ENCODE assay signal across 7 cellular contexts in the genomic region with DNA sequence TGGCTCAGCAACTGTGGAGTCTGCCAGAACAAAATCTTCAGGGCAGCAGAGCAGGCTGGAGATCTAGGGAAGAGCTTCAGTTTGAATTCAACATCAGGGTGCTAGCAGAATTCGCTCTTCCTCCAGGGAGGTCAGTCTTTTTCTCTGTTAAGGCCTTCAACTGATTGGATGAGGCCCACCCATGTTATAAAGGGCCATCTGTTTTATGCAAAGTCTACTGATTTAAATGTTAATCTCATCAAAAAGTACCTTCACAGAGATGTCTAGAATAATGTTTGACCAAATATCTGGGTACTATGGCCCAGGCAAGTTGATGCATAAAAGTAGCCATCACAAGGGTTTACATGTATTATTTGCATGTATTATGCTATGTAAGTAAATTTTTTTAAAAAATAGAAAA.
"Had no signal": no experiment of that assay in that cellular context is flagged by ENCODE, and none has a peak within 500 bp of the region (broad histone marks: within the 10 kb centered on the region; RNA-seq: fewer than 3 reads in every experiment).

No MANE protein-coding gene starts in this region.

- FAIRE-seq: G401.6, GM12878, GM12892, GM18507, GM19239 had no signal

- ATAC-seq: GM12878 had no signal

- DNase-seq: GDM1, GF-D8 had no signal

- H3K4me3 ChIP-seq: GM12878 had no signal
